Comparison of ENCODE assay signal across 1 cellular context in the genomic region with DNA sequence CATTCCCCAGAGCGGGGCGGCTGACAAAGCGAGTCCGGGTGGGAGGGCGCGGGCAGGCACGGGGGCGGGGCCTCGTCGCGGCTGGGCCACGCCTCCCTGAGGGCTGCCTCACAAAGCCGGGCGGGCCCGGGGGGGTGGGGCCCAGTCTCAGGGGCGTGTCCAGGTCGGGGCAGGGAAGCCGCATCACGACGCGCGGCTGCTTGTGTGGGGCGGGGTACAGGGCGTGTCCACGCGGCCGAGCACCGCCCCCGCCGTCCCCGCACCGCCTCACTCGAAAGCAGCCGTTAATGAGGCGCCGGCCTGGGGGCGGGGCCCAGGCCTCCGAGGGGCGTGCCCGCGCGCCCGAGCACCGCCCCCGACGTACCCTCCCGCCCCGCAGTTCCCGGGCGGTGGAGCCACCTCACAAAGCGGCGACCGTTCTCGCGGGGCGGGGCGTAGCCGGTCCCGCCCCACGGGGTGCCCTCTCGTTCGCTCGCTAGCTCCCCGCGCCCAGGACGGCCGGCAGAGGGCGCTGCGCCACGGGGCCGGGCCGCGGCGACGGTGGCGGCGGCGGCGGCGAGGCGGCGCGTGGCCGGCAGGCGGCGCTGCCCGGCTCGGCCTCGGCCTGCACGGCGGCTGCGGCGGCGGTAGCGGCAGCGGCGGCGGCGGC.
TF ChIP-seq lines count a peak whose summit lies in the region.

A gene (plus strand): TSS at position 599 of the 649 bp plus-strand sequence. CDS start 150 bp downstream, outside the sequence.

TF ChIP-seq in GM12878, 131 proteins besides CTCF, POLR2A, EP300 and RAD21 (continued from another document and continues in another):
- TF ChIP-seq, protein P1, sequence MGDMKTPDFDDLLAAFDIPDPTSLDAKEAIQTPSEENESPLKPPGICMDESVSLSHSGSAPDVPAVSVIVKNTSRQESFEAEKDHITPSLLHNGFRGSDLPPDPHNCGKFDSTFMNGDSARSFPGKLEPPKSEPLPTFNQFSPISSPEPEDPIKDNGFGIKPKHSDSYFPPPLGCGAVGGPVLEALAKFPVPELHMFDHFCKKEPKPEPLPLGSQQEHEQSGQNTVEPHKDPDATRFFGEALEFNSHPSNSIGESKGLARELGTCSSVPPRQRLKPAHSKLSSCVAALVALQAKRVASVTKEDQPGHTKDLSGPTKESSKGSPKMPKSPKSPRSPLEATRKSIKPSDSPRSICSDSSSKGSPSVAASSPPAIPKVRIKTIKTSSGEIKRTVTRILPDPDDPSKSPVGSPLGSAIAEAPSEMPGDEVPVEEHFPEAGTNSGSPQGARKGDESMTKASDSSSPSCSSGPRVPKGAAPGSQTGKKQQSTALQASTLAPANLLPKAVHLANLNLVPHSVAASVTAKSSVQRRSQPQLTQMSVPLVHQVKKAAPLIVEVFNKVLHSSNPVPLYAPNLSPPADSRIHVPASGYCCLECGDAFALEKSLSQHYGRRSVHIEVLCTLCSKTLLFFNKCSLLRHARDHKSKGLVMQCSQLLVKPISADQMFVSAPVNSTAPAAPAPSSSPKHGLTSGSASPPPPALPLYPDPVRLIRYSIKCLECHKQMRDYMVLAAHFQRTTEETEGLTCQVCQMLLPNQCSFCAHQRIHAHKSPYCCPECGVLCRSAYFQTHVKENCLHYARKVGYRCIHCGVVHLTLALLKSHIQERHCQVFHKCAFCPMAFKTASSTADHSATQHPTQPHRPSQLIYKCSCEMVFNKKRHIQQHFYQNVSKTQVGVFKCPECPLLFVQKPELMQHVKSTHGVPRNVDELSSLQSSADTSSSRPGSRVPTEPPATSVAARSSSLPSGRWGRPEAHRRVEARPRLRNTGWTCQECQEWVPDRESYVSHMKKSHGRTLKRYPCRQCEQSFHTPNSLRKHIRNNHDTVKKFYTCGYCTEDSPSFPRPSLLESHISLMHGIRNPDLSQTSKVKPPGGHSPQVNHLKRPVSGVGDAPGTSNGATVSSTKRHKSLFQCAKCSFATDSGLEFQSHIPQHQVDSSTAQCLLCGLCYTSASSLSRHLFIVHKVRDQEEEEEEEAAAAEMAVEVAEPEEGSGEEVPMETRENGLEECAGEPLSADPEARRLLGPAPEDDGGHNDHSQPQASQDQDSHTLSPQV (IDR thresholded peaks at IDR 0.05), result 0 out of 2 replicates have a peak, but pooled peaks have one; percentile 75
- TF ChIP-seq TAF1 (IDR thresholded peaks at IDR 0.05; ENCODE audit: borderline replicate concordance, low read depth, low read length), result no peak
- TF ChIP-seq SIN3A (IDR thresholded peaks at IDR 0.05; ENCODE audit: low read depth, low read length), result no peak
- peak; percentile 24; the same call in 1 of the 2 replicates for TF ChIP-seq GATAD2B (conservative IDR thresholded peaks at IDR 0.05; ENCODE audit: low read depth)
- TF ChIP-seq SMARCA5 (IDR thresholded peaks at IDR 0.05), result peak; percentile 99
- TF ChIP-seq HDAC2 (IDR thresholded peaks at IDR 0.05), result no peak
- no peak for TF ChIP-seq DPF2 (IDR thresholded peaks at IDR 0.05)
- TF ChIP-seq SRF (IDR thresholded peaks at IDR 0.05; ENCODE audit: low read depth in 2 of 2, low read length in 2 of 2), result 0 out of 4 replicates have a peak, but pooled peaks of 1 of the 2 experiments have one; percentile 40
- TF ChIP-seq, protein P2, sequence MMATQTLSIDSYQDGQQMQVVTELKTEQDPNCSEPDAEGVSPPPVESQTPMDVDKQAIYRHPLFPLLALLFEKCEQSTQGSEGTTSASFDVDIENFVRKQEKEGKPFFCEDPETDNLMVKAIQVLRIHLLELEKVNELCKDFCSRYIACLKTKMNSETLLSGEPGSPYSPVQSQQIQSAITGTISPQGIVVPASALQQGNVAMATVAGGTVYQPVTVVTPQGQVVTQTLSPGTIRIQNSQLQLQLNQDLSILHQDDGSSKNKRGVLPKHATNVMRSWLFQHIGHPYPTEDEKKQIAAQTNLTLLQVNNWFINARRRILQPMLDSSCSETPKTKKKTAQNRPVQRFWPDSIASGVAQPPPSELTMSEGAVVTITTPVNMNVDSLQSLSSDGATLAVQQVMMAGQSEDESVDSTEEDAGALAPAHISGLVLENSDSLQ (IDR thresholded peaks at IDR 0.05), result no peak
- TF ChIP-seq, protein P3, sequence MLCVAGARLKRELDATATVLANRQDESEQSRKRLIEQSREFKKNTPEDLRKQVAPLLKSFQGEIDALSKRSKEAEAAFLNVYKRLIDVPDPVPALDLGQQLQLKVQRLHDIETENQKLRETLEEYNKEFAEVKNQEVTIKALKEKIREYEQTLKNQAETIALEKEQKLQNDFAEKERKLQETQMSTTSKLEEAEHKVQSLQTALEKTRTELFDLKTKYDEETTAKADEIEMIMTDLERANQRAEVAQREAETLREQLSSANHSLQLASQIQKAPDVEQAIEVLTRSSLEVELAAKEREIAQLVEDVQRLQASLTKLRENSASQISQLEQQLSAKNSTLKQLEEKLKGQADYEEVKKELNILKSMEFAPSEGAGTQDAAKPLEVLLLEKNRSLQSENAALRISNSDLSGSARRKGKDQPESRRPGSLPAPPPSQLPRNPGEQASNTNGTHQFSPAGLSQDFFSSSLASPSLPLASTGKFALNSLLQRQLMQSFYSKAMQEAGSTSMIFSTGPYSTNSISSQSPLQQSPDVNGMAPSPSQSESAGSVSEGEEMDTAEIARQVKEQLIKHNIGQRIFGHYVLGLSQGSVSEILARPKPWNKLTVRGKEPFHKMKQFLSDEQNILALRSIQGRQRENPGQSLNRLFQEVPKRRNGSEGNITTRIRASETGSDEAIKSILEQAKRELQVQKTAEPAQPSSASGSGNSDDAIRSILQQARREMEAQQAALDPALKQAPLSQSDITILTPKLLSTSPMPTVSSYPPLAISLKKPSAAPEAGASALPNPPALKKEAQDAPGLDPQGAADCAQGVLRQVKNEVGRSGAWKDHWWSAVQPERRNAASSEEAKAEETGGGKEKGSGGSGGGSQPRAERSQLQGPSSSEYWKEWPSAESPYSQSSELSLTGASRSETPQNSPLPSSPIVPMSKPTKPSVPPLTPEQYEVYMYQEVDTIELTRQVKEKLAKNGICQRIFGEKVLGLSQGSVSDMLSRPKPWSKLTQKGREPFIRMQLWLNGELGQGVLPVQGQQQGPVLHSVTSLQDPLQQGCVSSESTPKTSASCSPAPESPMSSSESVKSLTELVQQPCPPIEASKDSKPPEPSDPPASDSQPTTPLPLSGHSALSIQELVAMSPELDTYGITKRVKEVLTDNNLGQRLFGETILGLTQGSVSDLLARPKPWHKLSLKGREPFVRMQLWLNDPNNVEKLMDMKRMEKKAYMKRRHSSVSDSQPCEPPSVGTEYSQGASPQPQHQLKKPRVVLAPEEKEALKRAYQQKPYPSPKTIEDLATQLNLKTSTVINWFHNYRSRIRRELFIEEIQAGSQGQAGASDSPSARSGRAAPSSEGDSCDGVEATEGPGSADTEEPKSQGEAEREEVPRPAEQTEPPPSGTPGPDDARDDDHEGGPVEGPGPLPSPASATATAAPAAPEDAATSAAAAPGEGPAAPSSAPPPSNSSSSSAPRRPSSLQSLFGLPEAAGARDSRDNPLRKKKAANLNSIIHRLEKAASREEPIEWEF (IDR thresholded peaks at IDR 0.05; ENCODE audit: insufficient replicate concordance, low read depth, low read length), result no peak
- no peak for TF ChIP-seq FOS (IDR thresholded peaks at IDR 0.05; ENCODE audit: borderline replicate concordance, extremely low read depth, insufficient read length)
- peak; percentile 33; the same call in 1 of the 2 replicates for TF ChIP-seq NRF1 (conservative IDR thresholded peaks at IDR 0.05; ENCODE audit: low read depth, low read length)
- TF ChIP-seq CHD1 (IDR thresholded peaks at IDR 0.05; ENCODE audit: low read depth, low read length), result no peak
- no peak for TF ChIP-seq RCOR1 (conservative IDR thresholded peaks at IDR 0.05; ENCODE audit: low read depth, low read length)
- no peak for TF ChIP-seq ZNF217 (IDR thresholded peaks at IDR 0.05)
- TF ChIP-seq MTA2 (IDR thresholded peaks at IDR 0.05; ENCODE audit: low read depth), result no peak
- TF ChIP-seq, protein P4, sequence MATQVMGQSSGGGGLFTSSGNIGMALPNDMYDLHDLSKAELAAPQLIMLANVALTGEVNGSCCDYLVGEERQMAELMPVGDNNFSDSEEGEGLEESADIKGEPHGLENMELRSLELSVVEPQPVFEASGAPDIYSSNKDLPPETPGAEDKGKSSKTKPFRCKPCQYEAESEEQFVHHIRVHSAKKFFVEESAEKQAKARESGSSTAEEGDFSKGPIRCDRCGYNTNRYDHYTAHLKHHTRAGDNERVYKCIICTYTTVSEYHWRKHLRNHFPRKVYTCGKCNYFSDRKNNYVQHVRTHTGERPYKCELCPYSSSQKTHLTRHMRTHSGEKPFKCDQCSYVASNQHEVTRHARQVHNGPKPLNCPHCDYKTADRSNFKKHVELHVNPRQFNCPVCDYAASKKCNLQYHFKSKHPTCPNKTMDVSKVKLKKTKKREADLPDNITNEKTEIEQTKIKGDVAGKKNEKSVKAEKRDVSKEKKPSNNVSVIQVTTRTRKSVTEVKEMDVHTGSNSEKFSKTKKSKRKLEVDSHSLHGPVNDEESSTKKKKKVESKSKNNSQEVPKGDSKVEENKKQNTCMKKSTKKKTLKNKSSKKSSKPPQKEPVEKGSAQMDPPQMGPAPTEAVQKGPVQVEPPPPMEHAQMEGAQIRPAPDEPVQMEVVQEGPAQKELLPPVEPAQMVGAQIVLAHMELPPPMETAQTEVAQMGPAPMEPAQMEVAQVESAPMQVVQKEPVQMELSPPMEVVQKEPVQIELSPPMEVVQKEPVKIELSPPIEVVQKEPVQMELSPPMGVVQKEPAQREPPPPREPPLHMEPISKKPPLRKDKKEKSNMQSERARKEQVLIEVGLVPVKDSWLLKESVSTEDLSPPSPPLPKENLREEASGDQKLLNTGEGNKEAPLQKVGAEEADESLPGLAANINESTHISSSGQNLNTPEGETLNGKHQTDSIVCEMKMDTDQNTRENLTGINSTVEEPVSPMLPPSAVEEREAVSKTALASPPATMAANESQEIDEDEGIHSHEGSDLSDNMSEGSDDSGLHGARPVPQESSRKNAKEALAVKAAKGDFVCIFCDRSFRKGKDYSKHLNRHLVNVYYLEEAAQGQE (IDR thresholded peaks at IDR 0.05; ENCODE audit: low read depth, low read length), result 0 out of 2 replicates have a peak, but pooled peaks have one; percentile 25
- TF ChIP-seq, protein P5, sequence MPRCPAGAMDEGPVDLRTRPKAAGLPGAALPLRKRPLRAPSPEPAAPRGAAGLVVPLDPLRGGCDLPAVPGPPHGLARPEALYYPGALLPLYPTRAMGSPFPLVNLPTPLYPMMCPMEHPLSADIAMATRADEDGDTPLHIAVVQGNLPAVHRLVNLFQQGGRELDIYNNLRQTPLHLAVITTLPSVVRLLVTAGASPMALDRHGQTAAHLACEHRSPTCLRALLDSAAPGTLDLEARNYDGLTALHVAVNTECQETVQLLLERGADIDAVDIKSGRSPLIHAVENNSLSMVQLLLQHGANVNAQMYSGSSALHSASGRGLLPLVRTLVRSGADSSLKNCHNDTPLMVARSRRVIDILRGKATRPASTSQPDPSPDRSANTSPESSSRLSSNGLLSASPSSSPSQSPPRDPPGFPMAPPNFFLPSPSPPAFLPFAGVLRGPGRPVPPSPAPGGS (IDR thresholded peaks at IDR 0.05; ENCODE audit: borderline replicate concordance, insufficient read depth, low read depth, low read length, poor library complexity, severe bottlenecking), result no peak
- TF ChIP-seq EZH2 (IDR thresholded peaks at IDR 0.05; ENCODE audit: borderline replicate concordance, control insufficient read depth, low read depth, low read length), result no peak
- TF ChIP-seq, protein P6, sequence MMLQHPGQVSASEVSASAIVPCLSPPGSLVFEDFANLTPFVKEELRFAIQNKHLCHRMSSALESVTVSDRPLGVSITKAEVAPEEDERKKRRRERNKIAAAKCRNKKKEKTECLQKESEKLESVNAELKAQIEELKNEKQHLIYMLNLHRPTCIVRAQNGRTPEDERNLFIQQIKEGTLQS (IDR thresholded peaks at IDR 0.05; ENCODE audit: borderline replicate concordance, extremely low read depth, low read depth, low read length), result peak; percentile 18; the same call in 1 of the 2 replicates
- no peak for TF ChIP-seq ZNF384 (IDR thresholded peaks at IDR 0.05; ENCODE audit: borderline replicate concordance, low read depth, low read length)
- TF ChIP-seq JUNB (IDR thresholded peaks at IDR 0.05), result no peak
- TF ChIP-seq PML (IDR thresholded peaks at IDR 0.05; ENCODE audit: low read length), result no peak
- TF ChIP-seq CREM (IDR thresholded peaks at IDR 0.05; ENCODE audit: low read depth), result peak; percentile 82
- TF ChIP-seq BHLHE40 (IDR thresholded peaks at IDR 0.05; ENCODE audit: borderline replicate concordance in 1 of 2, low read depth in 2 of 2, low read length in 1 of 2), result peak; percentile 21 to 75; a peak in 2 of 4 replicates
- TF ChIP-seq PAX5 (IDR thresholded peaks at IDR 0.05; ENCODE audit: borderline replicate concordance, low read depth, low read length), result peak; percentile 29; the same call in 1 of the 2 replicates
- TF ChIP-seq, protein P7, sequence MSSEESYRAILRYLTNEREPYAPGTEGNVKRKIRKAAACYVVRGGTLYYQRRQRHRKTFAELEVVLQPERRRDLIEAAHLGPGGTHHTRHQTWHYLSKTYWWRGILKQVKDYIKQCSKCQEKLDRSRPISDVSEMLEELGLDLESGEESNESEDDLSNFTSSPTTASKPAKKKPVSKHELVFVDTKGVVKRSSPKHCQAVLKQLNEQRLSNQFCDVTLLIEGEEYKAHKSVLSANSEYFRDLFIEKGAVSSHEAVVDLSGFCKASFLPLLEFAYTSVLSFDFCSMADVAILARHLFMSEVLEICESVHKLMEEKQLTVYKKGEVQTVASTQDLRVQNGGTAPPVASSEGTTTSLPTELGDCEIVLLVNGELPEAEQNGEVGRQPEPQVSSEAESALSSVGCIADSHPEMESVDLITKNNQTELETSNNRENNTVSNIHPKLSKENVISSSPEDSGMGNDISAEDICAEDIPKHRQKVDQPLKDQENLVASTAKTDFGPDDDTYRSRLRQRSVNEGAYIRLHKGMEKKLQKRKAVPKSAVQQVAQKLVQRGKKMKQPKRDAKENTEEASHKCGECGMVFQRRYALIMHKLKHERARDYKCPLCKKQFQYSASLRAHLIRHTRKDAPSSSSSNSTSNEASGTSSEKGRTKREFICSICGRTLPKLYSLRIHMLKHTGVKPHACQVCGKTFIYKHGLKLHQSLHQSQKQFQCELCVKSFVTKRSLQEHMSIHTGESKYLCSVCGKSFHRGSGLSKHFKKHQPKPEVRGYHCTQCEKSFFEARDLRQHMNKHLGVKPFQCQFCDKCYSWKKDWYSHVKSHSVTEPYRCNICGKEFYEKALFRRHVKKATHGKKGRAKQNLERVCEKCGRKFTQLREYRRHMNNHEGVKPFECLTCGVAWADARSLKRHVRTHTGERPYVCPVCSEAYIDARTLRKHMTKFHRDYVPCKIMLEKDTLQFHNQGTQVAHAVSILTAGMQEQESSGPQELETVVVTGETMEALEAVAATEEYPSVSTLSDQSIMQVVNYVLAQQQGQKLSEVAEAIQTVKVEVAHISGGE (CRISPR knock-in tag; IDR thresholded peaks at IDR 0.05), result no peak
- TF ChIP-seq YY1 (IDR thresholded peaks at IDR 0.05; ENCODE audit: low read depth, low read length), result peak; percentile 61
- no peak for TF ChIP-seq KLF5 (IDR thresholded peaks at IDR 0.05; ENCODE audit: partially characterized antibody)
- TF ChIP-seq RAD51 (IDR thresholded peaks at IDR 0.05), result no peak
- no peak for TF ChIP-seq STAT1 (conservative IDR thresholded peaks at IDR 0.05)
- TF ChIP-seq RB1 (IDR thresholded peaks at IDR 0.05; ENCODE audit: borderline replicate concordance), result peak; percentile 68; the same call in 1 of the 2 replicates
- TF ChIP-seq SUPT20H (IDR thresholded peaks at IDR 0.05; ENCODE audit: borderline replicate concordance, control insufficient read depth, low read depth, low read length), result no peak
- TF ChIP-seq IRF4 (IDR thresholded peaks at IDR 0.05; ENCODE audit: low read depth, low read length), result no peak
